ENCODE assay signal across 27 cellular contexts in the genomic region with DNA sequence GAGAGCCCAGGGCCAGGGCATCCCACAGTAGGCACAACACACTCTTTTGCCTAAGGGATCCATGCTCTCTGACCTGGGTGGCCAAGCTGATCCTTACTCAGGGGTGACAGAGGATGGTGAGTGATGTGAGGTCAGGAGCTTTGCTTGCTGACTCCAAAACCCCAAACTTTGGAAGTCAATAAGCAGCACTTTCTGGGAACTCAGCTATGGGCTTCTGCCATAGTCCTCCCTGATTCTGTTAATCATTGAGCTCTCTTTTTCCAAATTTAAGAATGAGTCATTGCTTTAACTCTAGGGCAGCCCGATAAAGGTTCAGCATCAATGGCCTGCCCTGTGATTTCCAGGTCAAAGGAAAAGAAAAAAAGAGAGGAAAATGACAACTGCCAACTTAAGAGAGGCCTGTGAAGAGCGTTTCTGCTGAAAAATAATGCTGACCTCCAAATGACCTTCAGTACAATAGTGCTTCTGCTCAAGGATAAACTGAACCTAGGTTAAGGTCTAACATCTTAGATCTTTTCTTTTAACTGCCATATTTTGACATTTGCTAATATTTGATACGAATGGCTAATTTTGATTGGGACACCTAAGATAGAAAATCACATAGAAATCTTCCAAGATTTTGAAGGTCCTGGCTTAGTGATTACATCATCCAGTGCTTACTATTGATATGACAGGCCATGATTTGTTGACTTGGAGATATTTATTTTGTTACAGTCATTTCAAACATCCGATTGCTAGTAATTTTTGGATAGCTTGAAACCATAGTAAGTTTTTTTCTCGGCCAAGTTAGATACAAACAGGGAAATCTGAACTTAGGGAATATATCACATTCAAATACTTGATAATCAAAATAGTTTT. TPM values are rescaled to one million over a fixed set of nuclear protein-coding genes. Genes with fewer than 3 reads are reported as not detected.
DNase-seq lines count a peak whose midpoint lies in the region; ATAC-seq, FAIRE-seq and TF ChIP-seq lines count a peak whose summit lies in the region.
"Had no signal": no experiment of that assay in that cellular context is flagged by ENCODE, and none has a peak within 500 bp of the region (broad histone marks: within the 10 kb centered on the region; RNA-seq: fewer than 3 reads in every experiment).

No MANE protein-coding gene starts in this region.

- no peak overlapping the region; the same call in 1 of the 2 replicates for H3K27ac Mint-ChIP-seq in GM23338

- H3F3A ChIP-seq in GM23338 (replicated peaks; ENCODE audit: low read depth), result no peaks in the 10 kb centered on the region

- H3K4me2 ChIP-seq in GM23338 (no peak overlapping the region), K562 (ENCODE audit: insufficient read depth, low read length) (no peak overlapping the region)
- H3K4me2 ChIP-seq: BLaER1 treated with 17β-estradiol and CSF1 and Interleukin-3, amounts not matched to agents 10 nM and 100 nM had no signal

- H3K27ac ChIP-seq in GM23338 (ENCODE audit: low read depth) (no peak overlapping the region), K562 (ENCODE audit: extremely low read depth, low read depth, low read length) (no peak overlapping the region)
- H3K27ac ChIP-seq: BLaER1 treated with 17β-estradiol and CSF1 and Interleukin-3, amounts not matched to agents 10 nM and 100 nM; RWPE1 had no signal

- H3K9ac ChIP-seq in K562 (ENCODE audit: insufficient read depth in 1 of 2, low read depth in 2 of 2, low read length in 2 of 2), result no peak overlapping the region
- H3K9ac ChIP-seq: BLaER1 treated with 17β-estradiol and CSF1 and Interleukin-3, amounts not matched to agents 10 nM and 100 nM had no signal

- no peaks in the 10 kb centered on the region for H3K9me3 ChIP-seq in K562 (replicated peaks; ENCODE audit: control insufficient read depth, insufficient read depth, low read depth, low read length)
- H3K9me3 ChIP-seq: BLaER1 treated with 17β-estradiol and CSF1 and Interleukin-3, amounts not matched to agents 10 nM and 100 nM had no signal

- TF ChIP-seq CTCF in GM23338 (conservative IDR thresholded peaks at IDR 0.05; ENCODE audit: low read depth in 2 of 2) (no peak), K562 (IDR thresholded peaks at IDR 0.05 in 2 of 3, conservative IDR thresholded peaks at IDR 0.05 in 1 of 3; ENCODE audit: insufficient read depth in 2 of 3, low read depth in 1 of 3, low read length in 3 of 3) (no peak)

- ATAC-seq in GM23338, result no peak
- ATAC-seq in K562, result peak; percentile 32
- no peak for ATAC-seq in GM19397 (IDR thresholded peaks at IDR 0.05; ENCODE audit: unreplicated experiment)
- ATAC-seq in GM21515 (IDR thresholded peaks at IDR 0.05; ENCODE audit: unreplicated experiment), result no peak

- no peak overlapping the region for H3K4me3 Mint-ChIP-seq in GM23338
- H3K4me3 Mint-ChIP-seq: CD4-positive, alpha-beta memory T cell had no signal

- H3K9me3 Mint-ChIP-seq in GM23338, result no peaks in the 10 kb centered on the region
- H3K9me3 Mint-ChIP-seq: CD4-positive, alpha-beta memory T cell had no signal

- H3K4me3 ChIP-seq in GM23338 (no peak overlapping the region), K562 (no peak overlapping the region)
- H3K4me3 ChIP-seq: BLaER1 treated with 17β-estradiol and CSF1 and Interleukin-3, amounts not matched to agents 10 nM and 100 nM had no signal

- H3K27me3 ChIP-seq in GM23338 (ENCODE audit: insufficient read depth) (no peaks in the 10 kb centered on the region), K562 (ENCODE audit: control insufficient read depth in 2 of 2, insufficient read depth in 2 of 2, low read length in 2 of 2) (no peaks in the 10 kb centered on the region)
- H3K27me3 ChIP-seq: BLaER1 treated with 17β-estradiol and CSF1 and Interleukin-3, amounts not matched to agents 10 nM and 100 nM had no signal

- H3K79me2 ChIP-seq in GM23338 (replicated peaks; ENCODE audit: insufficient read depth) (no peaks in the 10 kb centered on the region), K562 (ENCODE audit: control insufficient read depth, insufficient read depth, low read length) (no peaks in the 10 kb centered on the region)

- H3K36me3 ChIP-seq in GM23338 (ENCODE audit: insufficient read depth), result no peaks in the 10 kb centered on the region
- no peaks in the 10 kb centered on the region for H3K36me3 ChIP-seq in K562 (ENCODE audit: control insufficient read depth, insufficient read depth, low read length)
- H3K36me3 ChIP-seq: BLaER1 treated with 17β-estradiol and CSF1 and Interleukin-3, amounts not matched to agents 10 nM and 100 nM had no signal

- no peak for DNase-seq in GM23338 (ENCODE audit: low spot score)
- DNase-seq in K562 (ENCODE audit: extremely low read depth in 1 of 4, low spot score in 3 of 4), result no peak
- peak; percentile 25 for DNase-seq in kidney tubule cell (ENCODE audit: low spot score)
- DNase-seq in renal cortical epithelial cell (ENCODE audit: low read depth), result peak; percentile 61
- DNase-seq in DMS114 treated with DMSO at 0.1 percent for 48 hours (lab: John Stamatoyannopoulos, UW; ENCODE audit: unreplicated experiment), result no peak
- DNase-seq: AML-193; CD4-positive, alpha-beta memory T cell; COR-L47; DMS79; EL; GDM1; H7; KBM-7; NCI-H1105 treated with DMSO at 0.1 percent for 48 hours; NCI-H2029; NCI-H446 treated with DMSO at 0.1 percent for 48 hours; NCI-H526; NCI-H82; NK-92 treated with Interleukin-12 subunit alpha and Interleukin-12 subunit beta, amount 100 ng/mL, for 24 hours; SHP77 had no signal

- H3K27me3 Mint-ChIP-seq in GM23338 (ENCODE audit: insufficient read depth, low read depth, poor library complexity), result no peaks in the 10 kb centered on the region

- H3K4me1 ChIP-seq in GM23338 (ENCODE audit: insufficient read depth) (no peaks in the 10 kb centered on the region), K562 (replicated peaks in 1 of 2; ENCODE audit: control insufficient read depth in 2 of 2, insufficient read depth in 2 of 2, low read length in 2 of 2) (no peaks in the 10 kb centered on the region; a peak in 2 of 5 replicates)
- H3K4me1 ChIP-seq: BLaER1 treated with 17β-estradiol and CSF1 and Interleukin-3, amounts not matched to agents 10 nM and 100 nM had no signal

- POLR2A ChIA-PET in K562 (lab: Yijun Ruan, JAX), result interaction anchor here (0.7 kb wide), 1 partner anchor 240 kb away, joined by 3 read pairs; no protein-coding TSS in a partner anchor

- no peaks in the 10 kb centered on the region for H3K9me1 ChIP-seq in K562 (ENCODE audit: control insufficient read depth, insufficient read depth, low read length)

- TF ChIP-seq EP300 in K562 (IDR thresholded peaks at IDR 0.05; ENCODE audit: low read length), result no peak

- H3K4me1 Mint-ChIP-seq in GM23338, result peaks cover under 1% of the 10 kb centered on the region; the same call in 1 of the 3 replicates
- H3K4me1 Mint-ChIP-seq: CD4-positive, alpha-beta memory T cell had no signal

- 50% methylated on average over 5 of the region's 5 CpGs for WGBS in K562 (ENCODE audit: insufficient coverage, low coverage, missing lambda C conversion rate)

- no peak for TF ChIP-seq POLR2A in K562 (conservative IDR thresholded peaks at IDR 0.05)

- no TSS peak for BruUV-seq in K562 (replicated peaks; lab: Mats Ljungman, UMichigan)

- in situ Hi-C loops in K562 (cut with MboI), result no loop called here

- no peak for TF ChIP-seq RAD21 in K562 (CRISPR knock-in tag; conservative IDR thresholded peaks at IDR 0.05 in 1 of 2, IDR thresholded peaks at IDR 0.05 in 1 of 2)

- H3K36me3 Mint-ChIP-seq in GM23338 (ENCODE audit: low read depth), result no peaks in the 10 kb centered on the region
- H3K36me3 Mint-ChIP-seq: CD4-positive, alpha-beta memory T cell had no signal

- H4K20me1 ChIP-seq in GM23338 (replicated peaks; ENCODE audit: insufficient read depth), result no peaks in the 10 kb centered on the region
- H4K20me1 ChIP-seq in K562 (replicated peaks; ENCODE audit: control insufficient read depth, insufficient read depth, low read length), result no peaks in the 10 kb centered on the region
- H4K20me1 ChIP-seq: BLaER1 treated with 17β-estradiol and CSF1 and Interleukin-3, amounts not matched to agents 10 nM and 100 nM had no signal

- no peak for FAIRE-seq in K562 (lab: Jason Lieb, UNC)
- FAIRE-seq: GM12891 had no signal

- peaks cover 3% of the 10 kb centered on the region; the same call in 1 of the 2 replicates for H3K9me2 ChIP-seq in GM23338 (ENCODE audit: insufficient read depth)

- intact Hi-C loops in K562 (cut with micrococcal nuclease), result no loop called here

- CTCF ChIA-PET in K562 (lab: Yijun Ruan, JAX; ENCODE audit: low intra/inter-chr PET ratio), result no interaction called here

- peak overlapping the region; percentile 80; the same call in 1 of the 2 replicates for H2AFZ ChIP-seq in GM23338
- H2AFZ ChIP-seq in K562 (ENCODE audit: low read depth, low read length), result peak overlapping the region; percentile 18

TF ChIP-seq in GM23338, 12 proteins besides CTCF, POLR2A, EP300 and RAD21:
- TF ChIP-seq EZH2phosphoT487 (IDR thresholded peaks at IDR 0.05; ENCODE audit: unreplicated experiment) (no peak), POLR2AphosphoS5 (IDR thresholded peaks at IDR 0.05; ENCODE audit: low read depth) (no peak)

RNA-seq across cellular contexts. Expression of gene RELN, which starts 20.8 kb away (rescaled TPM):
- 0.19 and 0.76 TPM in 2 replicates for total RNA-seq in GM23338 (2014; rRNA removed; shearing (Covaris generic))
- polyA plus RNA-seq in GM23338 (2016; fragmentation: Nextera tagmentation; extraction: Ambion mirVana) (0.10 and 0.26 TPM in 2 replicates), K562 (2011; rRNA removed) (34.2 and 43.2 TPM in 2 replicates), K562 (2014; fragmentation: Illumina TruSeq; extraction: Trizol) (24.4 and 24.5 TPM in 2 replicates), K562 (2014; fragmentation: Nextera tagmentation; extraction: Ambion mirVana) (10 to 100 TPM; 12.9 to 15.3 TPM), K562 (2014; rRNA removed) (17.1 and 23.6 TPM in 2 replicates)
- 72.2 and 98.2 TPM in 2 replicates for total RNA-seq in K562 (2011; cell fraction: chromatin; rRNA removed; ENCODE audit: low replicate concordance)
- total RNA-seq in K562 (2011; cell fraction: nucleolus; rRNA removed), result 75.9 and 76.6 TPM in 2 replicates
- 90.5 and 107 TPM in 2 replicates for total RNA-seq in K562 (2011; cell fraction: nucleoplasm; rRNA removed)
- total RNA-seq in K562 (2014; rRNA removed) (18.1 and 22.3 TPM in 2 replicates), K562 (2014; rRNA removed; fragmentation: Illumina TruSeq; extraction: Trizol) (21.5 and 22.2 TPM in 2 replicates), K562 (2015; rRNA removed; fragmentation: Illumina TruSeq; extraction: Trizol) (16.5 and 17.4 TPM in 2 replicates), K562 (2021) (25.1 and 25.9 TPM in 2 replicates), renal cortical epithelial cell (3.0 and 4.8 TPM in 2 replicates)
- 34.8 and 41.8 TPM in 2 replicates for polyA plus RNA-seq in K562 (2011; cell fraction: cytosol; rRNA removed)
- 36.2 TPM in 2 replicates for polyA plus RNA-seq in K562 (2011; cell fraction: nucleus; rRNA removed)
- 19.0 and 23.5 TPM in 2 replicates for polyA plus RNA-seq in K562 (2012)
- polyA minus RNA-seq in K562 (2011; rRNA and poly(A)+ RNA removed), result 162 and 229 TPM in 2 replicates
- polyA minus RNA-seq in K562 (2011; cell fraction: cytosol; rRNA and poly(A)+ RNA removed), result 65.4 and 75.6 TPM in 2 replicates
- 45.0 and 71.8 TPM in 2 replicates for polyA minus RNA-seq in K562 (2011; cell fraction: nucleus; rRNA and poly(A)+ RNA removed)
- total RNA-seq: CD4-positive, alpha-beta memory T cell; HT-29; MCF 10A had no signal
- polyA plus RNA-seq: CD4-positive, alpha-beta memory T cell had no signal

Comparison
In these comparisons a context has a peak if more than half of its experiments do, and no peak if none do; other contexts are left out.
1. DNase-seq: peak in kidney tubule cell (single experiment) and renal cortical epithelial cell (single experiment); none in GM23338 (single experiment), K562 (0 of 4) and DMS114 treated with DMSO at 0.1 percent for 48 hours (single experiment).